21 cellular contexts compared by ENCODE assay signal in the genomic region with DNA sequence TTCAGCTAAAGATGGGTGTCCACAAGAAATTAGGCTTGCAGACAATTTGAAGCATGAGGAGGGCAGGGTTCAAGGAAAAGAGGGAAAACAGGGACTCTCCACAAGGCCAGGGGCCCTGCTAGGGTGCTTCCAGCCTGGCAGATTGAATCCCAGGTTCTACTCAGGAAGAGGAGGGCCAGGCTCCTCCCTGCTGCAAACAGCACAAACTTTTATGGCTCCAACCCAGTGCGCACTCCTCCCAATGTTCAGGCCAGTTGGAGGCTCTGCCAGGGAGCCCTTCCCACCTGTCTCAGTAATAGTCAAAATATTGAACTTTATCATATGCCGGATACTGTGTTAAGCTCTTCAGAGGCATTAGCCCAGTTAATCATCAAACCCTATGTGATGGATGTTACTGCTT.
"Had no signal": no experiment of that assay in that cellular context is flagged by ENCODE, and none has a peak within 500 bp of the region (broad histone marks: within the 10 kb centered on the region; RNA-seq: fewer than 3 reads in every experiment).

No MANE protein-coding gene starts in this region.

- ATAC-seq: Panc1, PC-3, Right ventricle myocardium inferior, SK-N-SH treated with all-trans-retinoic acid at 6 μM for 48 hours had no signal

- H3K4me3 ChIP-seq: MG63, SJCRH30 had no signal

- DNase-seq: Karpas-422, KG1, MG63, NCI-H1092, NCI-H1105 treated with DMSO at 0.1 percent for 48 hours, NCI-H1417 treated with DMSO at 0.1 percent for 48 hours, NCI-H146, NCI-H1694 treated with DMSO at 0.1 percent for 48 hours, NCI-H1930, NCI-H2081, NCI-H2107, NCI-H2227 treated with DMSO at 0.1 percent for 48 hours, NCI-H524, NCI-H526 treated with DMSO at 0.1 percent for 48 hours, NCI-H774, PC-3, SHP77 treated with DMSO at 0.1 percent for 48 hours, SJCRH30 had no signal

- H3K27ac ChIP-seq: SJCRH30 had no signal

- H3K4me1 ChIP-seq: SJCRH30 had no signal

- H3K27me3 ChIP-seq: MG63, SJCRH30 had no signal

- H3K9me3 ChIP-seq: MG63, SJCRH30 had no signal

- H3K36me3 ChIP-seq: MG63, SJCRH30 had no signal
